1 cellular context compared by ENCODE assay signal in genomic region chr20:3744806-3745685, GRCh38.
TF ChIP-seq lines count a peak whose summit lies in the region.

No MANE protein-coding gene starts in this region.

TF ChIP-seq in K562, 482 proteins besides CTCF, POLR2A, EP300 and RAD21 (continued from another document):
- TF ChIP-seq, protein P1, sequence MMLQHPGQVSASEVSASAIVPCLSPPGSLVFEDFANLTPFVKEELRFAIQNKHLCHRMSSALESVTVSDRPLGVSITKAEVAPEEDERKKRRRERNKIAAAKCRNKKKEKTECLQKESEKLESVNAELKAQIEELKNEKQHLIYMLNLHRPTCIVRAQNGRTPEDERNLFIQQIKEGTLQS (IDR thresholded peaks at IDR 0.05), result peak; percentile 79
- TF ChIP-seq, protein P1 (CRISPR knock-in tag; conservative IDR thresholded peaks at IDR 0.05), result no peak
- TF ChIP-seq ZNF511 (CRISPR knock-in tag; IDR thresholded peaks at IDR 0.05) (no peak), ZC3H8 (IDR thresholded peaks at IDR 0.05) (no peak), DACH1 (IDR thresholded peaks at IDR 0.05; ENCODE audit: partially characterized antibody) (no peak), KDM1A (IDR thresholded peaks at IDR 0.05) (no peak), TCF3 (CRISPR knock-in tag; IDR thresholded peaks at IDR 0.05) (no peak), ZKSCAN3 (CRISPR knock-in tag; IDR thresholded peaks at IDR 0.05) (no peak), SAFB2 (IDR thresholded peaks at IDR 0.05; ENCODE audit: borderline replicate concordance, low read depth, low read length, severe bottlenecking) (no peak), RNF2 (IDR thresholded peaks at IDR 0.05) (no peak), ESRRA (IDR thresholded peaks at IDR 0.05; ENCODE audit: borderline replicate concordance, low read depth) (no peak), KDM2B (CRISPR knock-in tag; IDR thresholded peaks at IDR 0.05) (no peak), DDX20 (tag; IDR thresholded peaks at IDR 0.05; ENCODE audit: low read depth) (no peak), SP2 (IDR thresholded peaks at IDR 0.05; ENCODE audit: extremely low read depth, low read depth, low read length, poor library complexity, severe bottlenecking) (no peak), RHOXF2B (CRISPR knock-in tag; conservative IDR thresholded peaks at IDR 0.05) (no peak), TAF1 (IDR thresholded peaks at IDR 0.05; ENCODE audit: control insufficient read depth, extremely low read depth, insufficient read depth, low read length, severe bottlenecking) (no peak), NFIC (IDR thresholded peaks at IDR 0.05) (no peak), E2F3 (CRISPR knock-in tag; IDR thresholded peaks at IDR 0.05) (no peak), CCNT2 (IDR thresholded peaks at IDR 0.05; ENCODE audit: borderline replicate concordance, extremely low read depth, insufficient read length, low read depth, low read length) (no peak), FOXM1 (IDR thresholded peaks at IDR 0.05; ENCODE audit: low read depth) (no peak), FOXM1 (CRISPR knock-in tag; IDR thresholded peaks at IDR 0.05; ENCODE audit: low read depth) (no peak), SIRT6 (IDR thresholded peaks at IDR 0.05; ENCODE audit: low read depth, low read length) (no peak), PTTG1 (tag; IDR thresholded peaks at IDR 0.05; ENCODE audit: low read depth) (no peak), TCF7L2 (IDR thresholded peaks at IDR 0.05; ENCODE audit: low read depth, low read length) (no peak), MXI1 (IDR thresholded peaks at IDR 0.05; ENCODE audit: low read depth, low read length) (no peak), DPF2 (IDR thresholded peaks at IDR 0.05) (peak; percentile 61; the same call in 1 of the 2 replicates), ZNF395 (CRISPR knock-in tag; IDR thresholded peaks at IDR 0.05) (no peak), KAT7 (CRISPR knock-in tag; IDR thresholded peaks at IDR 0.05; ENCODE audit: borderline replicate concordance) (peak; percentile 35; the same call in 1 of the 2 replicates)
- TF ChIP-seq, protein P2, sequence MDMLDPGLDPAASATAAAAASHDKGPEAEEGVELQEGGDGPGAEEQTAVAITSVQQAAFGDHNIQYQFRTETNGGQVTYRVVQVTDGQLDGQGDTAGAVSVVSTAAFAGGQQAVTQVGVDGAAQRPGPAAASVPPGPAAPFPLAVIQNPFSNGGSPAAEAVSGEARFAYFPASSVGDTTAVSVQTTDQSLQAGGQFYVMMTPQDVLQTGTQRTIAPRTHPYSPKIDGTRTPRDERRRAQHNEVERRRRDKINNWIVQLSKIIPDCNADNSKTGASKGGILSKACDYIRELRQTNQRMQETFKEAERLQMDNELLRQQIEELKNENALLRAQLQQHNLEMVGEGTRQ (CRISPR knock-in tag; IDR thresholded peaks at IDR 0.05), result 0 out of 2 replicates have a peak, but pooled peaks have one; percentile 17
- TF ChIP-seq, protein P3, sequence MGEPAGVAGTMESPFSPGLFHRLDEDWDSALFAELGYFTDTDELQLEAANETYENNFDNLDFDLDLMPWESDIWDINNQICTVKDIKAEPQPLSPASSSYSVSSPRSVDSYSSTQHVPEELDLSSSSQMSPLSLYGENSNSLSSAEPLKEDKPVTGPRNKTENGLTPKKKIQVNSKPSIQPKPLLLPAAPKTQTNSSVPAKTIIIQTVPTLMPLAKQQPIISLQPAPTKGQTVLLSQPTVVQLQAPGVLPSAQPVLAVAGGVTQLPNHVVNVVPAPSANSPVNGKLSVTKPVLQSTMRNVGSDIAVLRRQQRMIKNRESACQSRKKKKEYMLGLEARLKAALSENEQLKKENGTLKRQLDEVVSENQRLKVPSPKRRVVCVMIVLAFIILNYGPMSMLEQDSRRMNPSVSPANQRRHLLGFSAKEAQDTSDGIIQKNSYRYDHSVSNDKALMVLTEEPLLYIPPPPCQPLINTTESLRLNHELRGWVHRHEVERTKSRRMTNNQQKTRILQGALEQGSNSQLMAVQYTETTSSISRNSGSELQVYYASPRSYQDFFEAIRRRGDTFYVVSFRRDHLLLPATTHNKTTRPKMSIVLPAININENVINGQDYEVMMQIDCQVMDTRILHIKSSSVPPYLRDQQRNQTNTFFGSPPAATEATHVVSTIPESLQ (CRISPR knock-in tag; IDR thresholded peaks at IDR 0.05), result no peak
- TF ChIP-seq, protein P4, sequence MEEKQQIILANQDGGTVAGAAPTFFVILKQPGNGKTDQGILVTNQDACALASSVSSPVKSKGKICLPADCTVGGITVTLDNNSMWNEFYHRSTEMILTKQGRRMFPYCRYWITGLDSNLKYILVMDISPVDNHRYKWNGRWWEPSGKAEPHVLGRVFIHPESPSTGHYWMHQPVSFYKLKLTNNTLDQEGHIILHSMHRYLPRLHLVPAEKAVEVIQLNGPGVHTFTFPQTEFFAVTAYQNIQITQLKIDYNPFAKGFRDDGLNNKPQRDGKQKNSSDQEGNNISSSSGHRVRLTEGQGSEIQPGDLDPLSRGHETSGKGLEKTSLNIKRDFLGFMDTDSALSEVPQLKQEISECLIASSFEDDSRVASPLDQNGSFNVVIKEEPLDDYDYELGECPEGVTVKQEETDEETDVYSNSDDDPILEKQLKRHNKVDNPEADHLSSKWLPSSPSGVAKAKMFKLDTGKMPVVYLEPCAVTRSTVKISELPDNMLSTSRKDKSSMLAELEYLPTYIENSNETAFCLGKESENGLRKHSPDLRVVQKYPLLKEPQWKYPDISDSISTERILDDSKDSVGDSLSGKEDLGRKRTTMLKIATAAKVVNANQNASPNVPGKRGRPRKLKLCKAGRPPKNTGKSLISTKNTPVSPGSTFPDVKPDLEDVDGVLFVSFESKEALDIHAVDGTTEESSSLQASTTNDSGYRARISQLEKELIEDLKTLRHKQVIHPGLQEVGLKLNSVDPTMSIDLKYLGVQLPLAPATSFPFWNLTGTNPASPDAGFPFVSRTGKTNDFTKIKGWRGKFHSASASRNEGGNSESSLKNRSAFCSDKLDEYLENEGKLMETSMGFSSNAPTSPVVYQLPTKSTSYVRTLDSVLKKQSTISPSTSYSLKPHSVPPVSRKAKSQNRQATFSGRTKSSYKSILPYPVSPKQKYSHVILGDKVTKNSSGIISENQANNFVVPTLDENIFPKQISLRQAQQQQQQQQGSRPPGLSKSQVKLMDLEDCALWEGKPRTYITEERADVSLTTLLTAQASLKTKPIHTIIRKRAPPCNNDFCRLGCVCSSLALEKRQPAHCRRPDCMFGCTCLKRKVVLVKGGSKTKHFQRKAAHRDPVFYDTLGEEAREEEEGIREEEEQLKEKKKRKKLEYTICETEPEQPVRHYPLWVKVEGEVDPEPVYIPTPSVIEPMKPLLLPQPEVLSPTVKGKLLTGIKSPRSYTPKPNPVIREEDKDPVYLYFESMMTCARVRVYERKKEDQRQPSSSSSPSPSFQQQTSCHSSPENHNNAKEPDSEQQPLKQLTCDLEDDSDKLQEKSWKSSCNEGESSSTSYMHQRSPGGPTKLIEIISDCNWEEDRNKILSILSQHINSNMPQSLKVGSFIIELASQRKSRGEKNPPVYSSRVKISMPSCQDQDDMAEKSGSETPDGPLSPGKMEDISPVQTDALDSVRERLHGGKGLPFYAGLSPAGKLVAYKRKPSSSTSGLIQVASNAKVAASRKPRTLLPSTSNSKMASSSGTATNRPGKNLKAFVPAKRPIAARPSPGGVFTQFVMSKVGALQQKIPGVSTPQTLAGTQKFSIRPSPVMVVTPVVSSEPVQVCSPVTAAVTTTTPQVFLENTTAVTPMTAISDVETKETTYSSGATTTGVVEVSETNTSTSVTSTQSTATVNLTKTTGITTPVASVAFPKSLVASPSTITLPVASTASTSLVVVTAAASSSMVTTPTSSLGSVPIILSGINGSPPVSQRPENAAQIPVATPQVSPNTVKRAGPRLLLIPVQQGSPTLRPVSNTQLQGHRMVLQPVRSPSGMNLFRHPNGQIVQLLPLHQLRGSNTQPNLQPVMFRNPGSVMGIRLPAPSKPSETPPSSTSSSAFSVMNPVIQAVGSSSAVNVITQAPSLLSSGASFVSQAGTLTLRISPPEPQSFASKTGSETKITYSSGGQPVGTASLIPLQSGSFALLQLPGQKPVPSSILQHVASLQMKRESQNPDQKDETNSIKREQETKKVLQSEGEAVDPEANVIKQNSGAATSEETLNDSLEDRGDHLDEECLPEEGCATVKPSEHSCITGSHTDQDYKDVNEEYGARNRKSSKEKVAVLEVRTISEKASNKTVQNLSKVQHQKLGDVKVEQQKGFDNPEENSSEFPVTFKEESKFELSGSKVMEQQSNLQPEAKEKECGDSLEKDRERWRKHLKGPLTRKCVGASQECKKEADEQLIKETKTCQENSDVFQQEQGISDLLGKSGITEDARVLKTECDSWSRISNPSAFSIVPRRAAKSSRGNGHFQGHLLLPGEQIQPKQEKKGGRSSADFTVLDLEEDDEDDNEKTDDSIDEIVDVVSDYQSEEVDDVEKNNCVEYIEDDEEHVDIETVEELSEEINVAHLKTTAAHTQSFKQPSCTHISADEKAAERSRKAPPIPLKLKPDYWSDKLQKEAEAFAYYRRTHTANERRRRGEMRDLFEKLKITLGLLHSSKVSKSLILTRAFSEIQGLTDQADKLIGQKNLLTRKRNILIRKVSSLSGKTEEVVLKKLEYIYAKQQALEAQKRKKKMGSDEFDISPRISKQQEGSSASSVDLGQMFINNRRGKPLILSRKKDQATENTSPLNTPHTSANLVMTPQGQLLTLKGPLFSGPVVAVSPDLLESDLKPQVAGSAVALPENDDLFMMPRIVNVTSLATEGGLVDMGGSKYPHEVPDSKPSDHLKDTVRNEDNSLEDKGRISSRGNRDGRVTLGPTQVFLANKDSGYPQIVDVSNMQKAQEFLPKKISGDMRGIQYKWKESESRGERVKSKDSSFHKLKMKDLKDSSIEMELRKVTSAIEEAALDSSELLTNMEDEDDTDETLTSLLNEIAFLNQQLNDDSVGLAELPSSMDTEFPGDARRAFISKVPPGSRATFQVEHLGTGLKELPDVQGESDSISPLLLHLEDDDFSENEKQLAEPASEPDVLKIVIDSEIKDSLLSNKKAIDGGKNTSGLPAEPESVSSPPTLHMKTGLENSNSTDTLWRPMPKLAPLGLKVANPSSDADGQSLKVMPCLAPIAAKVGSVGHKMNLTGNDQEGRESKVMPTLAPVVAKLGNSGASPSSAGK (IDR thresholded peaks at IDR 0.05), result peak; percentile 43; the same call in 1 of the 2 replicates
TF ChIP-seq in K562: peak in this region for 36.
